In the genomic region with DNA sequence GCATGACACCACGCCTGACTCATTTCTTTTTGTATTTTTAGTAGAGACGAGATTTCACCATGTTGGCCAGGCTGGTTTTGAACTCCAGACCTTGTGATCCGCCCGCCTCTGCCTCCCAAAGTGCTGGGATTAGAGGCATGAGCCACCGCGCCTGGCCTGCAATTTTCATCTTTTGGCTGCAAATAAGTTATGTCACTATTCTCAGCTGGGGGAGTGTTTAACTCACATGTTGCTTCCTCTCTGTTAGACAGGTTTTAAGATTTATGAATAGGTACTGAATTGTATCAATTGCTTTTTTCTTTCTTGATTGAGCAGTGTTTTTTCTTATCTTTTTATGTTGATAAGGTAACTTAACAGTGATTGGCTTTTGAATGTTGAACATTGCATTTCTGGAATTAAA, we compare ENCODE assay signal across 4 cellular contexts.
DNase-seq lines count a peak whose midpoint lies in the region; ATAC-seq, FAIRE-seq and TF ChIP-seq lines count a peak whose summit lies in the region.
"Not testable (repeated sequence)": the region's sequence is repeated elsewhere in the genome, so short reads cannot be mapped to it uniquely, and the experiment has no call there.

No MANE protein-coding gene starts in this region.

- peak overlapping the region; percentile 83; the same call in 1 of the 2 replicates for H3K27ac Mint-ChIP-seq in WTC11

- H3K79me2 ChIP-seq in K562 (ENCODE audit: control insufficient read depth, insufficient read depth, low read length), result not testable (repeated sequence)

- not testable (repeated sequence) for DNase-seq in WTC11 (ENCODE audit: low spot score); K562 (ENCODE audit: extremely low read depth in 1 of 4, low spot score in 3 of 4)
- peak in 2 of 4 donors; percentile 14 to 19 for DNase-seq in body of pancreas
- DNase-seq in pancreas, result peak in 1 of 6 donors; percentile 19

- TF ChIP-seq EP300 in K562 (IDR thresholded peaks at IDR 0.05; ENCODE audit: low read length), result not testable (repeated sequence)

- TF ChIP-seq RAD21 in K562 (CRISPR knock-in tag; conservative IDR thresholded peaks at IDR 0.05 in 1 of 2, IDR thresholded peaks at IDR 0.05 in 1 of 2), result not testable (repeated sequence)

- H3K27me3 ChIP-seq in K562 (ENCODE audit: control insufficient read depth in 2 of 2, insufficient read depth in 2 of 2, low read length in 2 of 2); body of pancreas; pancreas: not testable (repeated sequence)

- not testable (repeated sequence) for H2AFZ ChIP-seq in K562 (ENCODE audit: low read depth, low read length)

- not testable (repeated sequence) for TF ChIP-seq POLR2A in K562 (conservative IDR thresholded peaks at IDR 0.05); body of pancreas (IDR thresholded peaks at IDR 0.05)

- not testable (repeated sequence) for ATAC-seq in WTC11
- ATAC-seq in K562 (peak; percentile 58), body of pancreas (peak; percentile 67), pancreas (peak in 3 of 4 donors; percentile 57 to 72 (median 61))

- H4K20me1 ChIP-seq in K562 (replicated peaks; ENCODE audit: control insufficient read depth, insufficient read depth, low read length), result not testable (repeated sequence)

- H3K4me2 ChIP-seq in K562 (ENCODE audit: insufficient read depth, low read length), result not testable (repeated sequence)

- not testable (repeated sequence) for H3K4me3 ChIP-seq in K562, body of pancreas, pancreas

- CTCF ChIA-PET in WTC11 (lab: Charles Lee); K562 (lab: Yijun Ruan, JAX; ENCODE audit: low intra/inter-chr PET ratio): not testable (repeated sequence)

- not testable (repeated sequence) for BruUV-seq in K562 (replicated peaks; lab: Mats Ljungman, UMichigan)

- not testable (repeated sequence) for H3K9me1 ChIP-seq in K562 (ENCODE audit: control insufficient read depth, insufficient read depth, low read length)

- WGBS in K562 (ENCODE audit: insufficient coverage, low coverage, missing lambda C conversion rate), result 3% methylated on average over 6 of the region's 6 CpGs
- WGBS in body of pancreas, 2 donors, result 61 to 76% methylated on average over 2 to 6 of the region's 6 CpGs
- 69 to 85% methylated on average over 6 of the region's 6 CpGs for WGBS in pancreas, 2 donors

- not testable (repeated sequence) for H3K9ac ChIP-seq in K562 (ENCODE audit: insufficient read depth in 1 of 2, low read depth in 2 of 2, low read length in 2 of 2)

- peaks cover 11% of the 10 kb centered on the region for H3K9me3 Mint-ChIP-seq in WTC11

- in situ Hi-C loops in K562 (cut with MboI), result not testable (repeated sequence)

- peaks cover 38% of the 10 kb centered on the region for H3K4me1 Mint-ChIP-seq in WTC11

- intact Hi-C loops in K562 (cut with micrococcal nuclease); body of pancreas (cut with DNase I); pancreas (cut with DNase I): not testable (repeated sequence)

- not testable (repeated sequence) for H3K4me1 ChIP-seq in K562 (replicated peaks in 1 of 2; ENCODE audit: control insufficient read depth in 2 of 2, insufficient read depth in 2 of 2, low read length in 2 of 2); body of pancreas; pancreas

- H3K27ac ChIP-seq in K562 (ENCODE audit: extremely low read depth, low read depth, low read length); body of pancreas; pancreas: not testable (repeated sequence)

- H3K36me3 ChIP-seq in K562 (ENCODE audit: control insufficient read depth, insufficient read depth, low read length); body of pancreas (replicated peaks in 1 of 2; ENCODE audit: insufficient read depth in 1 of 2, low read depth in 2 of 2); pancreas: not testable (repeated sequence)

- not testable (repeated sequence) for H3K36me3 Mint-ChIP-seq in WTC11

- TF ChIP-seq CTCF in WTC11 (IDR thresholded peaks at IDR 0.05); K562 (IDR thresholded peaks at IDR 0.05 in 2 of 3, conservative IDR thresholded peaks at IDR 0.05 in 1 of 3; ENCODE audit: insufficient read depth in 2 of 3, low read depth in 1 of 3, low read length in 3 of 3); body of pancreas (IDR thresholded peaks at IDR 0.05); pancreas (IDR thresholded peaks at IDR 0.05): not testable (repeated sequence)

- peaks cover 11% of the 10 kb centered on the region for H3K27me3 Mint-ChIP-seq in WTC11 (ENCODE audit: low read depth)

- H3K9me3 ChIP-seq in K562 (replicated peaks; ENCODE audit: control insufficient read depth, insufficient read depth, low read depth, low read length); body of pancreas; pancreas: not testable (repeated sequence)

- POLR2A ChIA-PET in WTC11 (lab: Charles Lee); K562 (lab: Yijun Ruan, JAX): not testable (repeated sequence)

- FAIRE-seq in K562 (lab: Jason Lieb, UNC); pancreas (lab: Jason Lieb, UNC): not testable (repeated sequence)

- H3K4me3 Mint-ChIP-seq in WTC11, result not testable (repeated sequence)
